ENCODE assay signal across 8 cellular contexts in the genomic region with DNA sequence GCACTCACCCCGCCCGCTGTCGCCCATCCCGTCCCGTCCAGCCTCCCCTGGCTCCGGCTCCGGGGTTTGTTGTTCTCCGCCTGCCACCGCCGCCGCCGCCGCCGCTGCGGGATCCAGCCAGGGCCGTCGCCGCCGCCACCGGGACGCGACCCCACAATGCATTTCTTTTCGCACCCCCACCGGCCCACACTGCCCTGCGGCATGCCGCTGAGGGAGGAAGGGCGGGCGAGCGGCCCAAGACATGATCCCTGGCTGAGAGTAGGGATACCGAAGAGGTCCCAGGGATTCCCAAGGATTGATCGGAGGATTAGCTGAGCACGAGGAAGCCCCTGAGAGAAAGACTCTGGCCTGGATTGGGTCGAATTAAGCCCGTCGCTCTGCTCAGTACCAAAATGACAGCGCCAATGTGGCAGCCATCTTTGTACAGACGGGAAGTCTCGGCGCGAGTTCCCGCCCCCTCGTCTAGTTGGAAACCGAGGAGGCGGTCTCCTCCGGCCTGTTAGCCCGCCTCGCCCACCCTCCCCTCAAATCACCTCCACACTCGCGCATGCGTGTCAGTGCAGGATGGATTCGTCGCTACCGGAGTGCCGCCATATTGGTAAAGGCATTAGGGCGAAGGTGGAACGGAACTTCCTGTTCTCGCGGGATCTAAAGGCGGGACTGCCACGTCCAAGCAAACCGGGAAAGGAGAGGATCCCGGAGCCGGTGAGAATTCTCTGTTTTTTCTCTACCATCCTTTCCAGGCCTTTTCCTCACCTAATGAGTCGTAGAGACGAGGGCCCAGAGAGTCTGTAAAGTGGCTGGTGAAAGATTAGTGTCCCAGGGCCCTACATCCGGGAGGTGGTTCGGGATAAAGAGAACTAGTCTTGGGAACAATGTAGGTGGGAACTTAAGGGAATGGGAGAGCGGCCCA. TPM values are rescaled to one million over a fixed set of nuclear protein-coding genes. Genes with fewer than 3 reads are reported as not detected.
A peak's percentile ranks its signal among the peaks of the same experiment; 100 is the strongest.
DNase-seq lines count a peak whose midpoint lies in the region; ATAC-seq and TF ChIP-seq lines count a peak whose summit lies in the region.

RXRB (minus strand) TSS at position 432 of the 913 bp plus-strand sequence; CDS start at position 243, 189 bp downstream.
A gene with protein sequence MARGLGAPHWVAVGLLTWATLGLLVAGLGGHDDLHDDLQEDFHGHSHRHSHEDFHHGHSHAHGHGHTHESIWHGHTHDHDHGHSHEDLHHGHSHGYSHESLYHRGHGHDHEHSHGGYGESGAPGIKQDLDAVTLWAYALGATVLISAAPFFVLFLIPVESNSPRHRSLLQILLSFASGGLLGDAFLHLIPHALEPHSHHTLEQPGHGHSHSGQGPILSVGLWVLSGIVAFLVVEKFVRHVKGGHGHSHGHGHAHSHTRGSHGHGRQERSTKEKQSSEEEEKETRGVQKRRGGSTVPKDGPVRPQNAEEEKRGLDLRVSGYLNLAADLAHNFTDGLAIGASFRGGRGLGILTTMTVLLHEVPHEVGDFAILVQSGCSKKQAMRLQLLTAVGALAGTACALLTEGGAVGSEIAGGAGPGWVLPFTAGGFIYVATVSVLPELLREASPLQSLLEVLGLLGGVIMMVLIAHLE (plus strand): TSS at position 634 of the 913 bp plus-strand sequence. CDS start 379 bp downstream, outside the sequence.

- peak within 1 kb of the TSS; percentile 98 for H3K27ac Mint-ChIP-seq in natural killer cell

- intact Hi-C loops in natural killer cell (cut with micrococcal nuclease), result loop anchor here (1.0 to 5.0 kb wide), 4 partner anchors 49 to 348 kb away; partner anchors contain the start of genes PHF1, PSMB9, RGL2 and TAP1

- no peaks in the 10 kb centered on the region for H3K27me3 Mint-ChIP-seq in natural killer cell (ENCODE audit: low read depth in 2 of 2)

- H3K79me2 ChIP-seq in DOHH2 (ENCODE audit: control insufficient read depth, low read length) (peaks cover 56% of the 10 kb centered on the region), MM.1S (ENCODE audit: low read length) (peaks cover 47% of the 10 kb centered on the region)

- peaks cover 27% of the 10 kb centered on the region for H3K36me3 Mint-ChIP-seq in natural killer cell

- no peaks in the 10 kb centered on the region for H3K9me3 Mint-ChIP-seq in natural killer cell

- peaks cover 72 to 93% of the 10 kb centered on the region in 2 donors for H3K4me1 Mint-ChIP-seq in natural killer cell

- H4K20me1 ChIP-seq in DOHH2 (ENCODE audit: control insufficient read depth, insufficient read depth, low read depth, low read length) (0 out of 2 replicates have a peak, but pooled peaks cover 4% of the 10 kb centered on the region), MM.1S (ENCODE audit: insufficient read depth, low read length) (no peaks in the 10 kb centered on the region)

- H3K27ac ChIP-seq in DOHH2 (ENCODE audit: low read depth, low read length) (peak within 1 kb of the TSS; percentile 87), MM.1S (ENCODE audit: low read length) (peak within 1 kb of the TSS; percentile 82)

- H3K4me1 ChIP-seq in DOHH2 (ENCODE audit: control insufficient read depth, low read length) (peaks cover 55% of the 10 kb centered on the region), MM.1S (ENCODE audit: low read length) (peaks cover 29% of the 10 kb centered on the region)

- DNase-seq in H7 (peak; percentile 97), MM.1S (peak; percentile 97), SHP77 treated with DMSO at 0.1 percent for 48 hours (lab: John Stamatoyannopoulos, UW) (peak; percentile 90), fibroblast of peridontal ligament (ENCODE audit: extremely low read depth) (peak; percentile 100), natural killer cell (peak; percentile 93)
- peak; percentile 98 for DNase-seq in activated effector memory CD4-positive, alpha-beta T cell treated with Interleukin-2 at 50 U/mL for 16 hours
- peak; percentile 91 to 99 (median 98) for DNase-seq in stimulated activated naive CD4-positive, alpha-beta T cell (lab: John Stamatoyannopoulos, UW)

- TF ChIP-seq CTCF in DOHH2 (IDR thresholded peaks at IDR 0.05; ENCODE audit: low read depth, low read length, poor library complexity, severe bottlenecking) (no peak), MM.1S (IDR thresholded peaks at IDR 0.05; ENCODE audit: low read length) (no peak), natural killer cell (IDR thresholded peaks at IDR 0.05) (no peak)

- peak within 1 kb of the TSS; percentile 91 for H2AFZ ChIP-seq in MM.1S (ENCODE audit: low read length)

- H3K4me3 ChIP-seq in DOHH2 (ENCODE audit: low read length) (peak within 1 kb of the TSS; percentile 91), H7 (ENCODE audit: insufficient read depth, low read depth, low read length) (peak within 1 kb of the TSS; percentile 61), MM.1S (ENCODE audit: low read length) (peak within 1 kb of the TSS; percentile 96)

- H3K9ac ChIP-seq in MM.1S (ENCODE audit: low read length), result peak within 1 kb of the TSS; percentile 97

- peak; percentile 76 to 89 (median 78) for ATAC-seq in natural killer cell

- H3K27me3 ChIP-seq in DOHH2 (ENCODE audit: control insufficient read depth, low read length) (no peaks in the 10 kb centered on the region), H7 (ENCODE audit: control insufficient read depth, insufficient read depth, low read length) (peaks cover 2% of the 10 kb centered on the region; the same call in 1 of the 2 replicates), MM.1S (replicated peaks; ENCODE audit: insufficient read depth, low read length) (no peaks in the 10 kb centered on the region)

- peaks cover 61% of the 10 kb centered on the region for H3K36me3 ChIP-seq in DOHH2 (ENCODE audit: control insufficient read depth, low read length)
- peaks cover 28% of the 10 kb centered on the region for H3K36me3 ChIP-seq in H7 (replicated peaks; ENCODE audit: control insufficient read depth, insufficient read depth, low read length)
- no peaks in the 10 kb centered on the region; the same call in 1 of the 2 replicates for H3K36me3 ChIP-seq in MM.1S (replicated peaks; ENCODE audit: insufficient read depth, low read length)

- H3K9me2 ChIP-seq in DOHH2 (replicated peaks; ENCODE audit: control insufficient read depth, low read length) (no peaks in the 10 kb centered on the region), MM.1S (replicated peaks; ENCODE audit: insufficient read depth, low read length) (no peaks in the 10 kb centered on the region)

- peak within 1 kb of the TSS; percentile 99 for H3K4me3 Mint-ChIP-seq in natural killer cell

- H3K9me3 ChIP-seq in DOHH2 (ENCODE audit: control insufficient read depth, insufficient read depth, low read length) (no peaks in the 10 kb centered on the region), MM.1S (replicated peaks; ENCODE audit: insufficient read depth, low read length) (no peaks in the 10 kb centered on the region)

- H3K4me2 ChIP-seq in DOHH2 (ENCODE audit: low read length), result peak within 1 kb of the TSS; percentile 98
- peak within 1 kb of the TSS; percentile 100 for H3K4me2 ChIP-seq in MM.1S (ENCODE audit: low read depth, low read length)

- H3F3A ChIP-seq in DOHH2 (ENCODE audit: control insufficient read depth, insufficient read depth) (peaks cover 15% of the 10 kb centered on the region), MM.1S (ENCODE audit: insufficient read depth, low read length) (peaks cover 6% of the 10 kb centered on the region)

RNA-seq across cellular contexts. Expression of gene RXRB, which starts in this region (rescaled TPM):
- 16.7 and 18.1 TPM in 2 replicates for total RNA-seq in H7 (2014; rRNA removed; shearing (Covaris generic))
- total RNA-seq in natural killer cell, result 10 to 100 TPM; 72.3 to 96.4 (median 73.9) TPM

RNA-seq across cellular contexts. Expression of the second gene that starts in this region (rescaled TPM):
- 96.3 and 115 TPM in 2 replicates for total RNA-seq in H7 (2014; rRNA removed; shearing (Covaris generic))
- total RNA-seq in natural killer cell, result 10 to 100 TPM; 38.9 to 45.7 (median 45.6) TPM

Comparison
In these comparisons a context has a peak if more than half of its experiments do, and no peak if none do; other contexts are left out.
1. Peak in every context shown above with its lines: DNase-seq, ATAC-seq, H3K4me3 ChIP-seq and H3K27ac ChIP-seq.